Comparison of ENCODE assay signal across 1 cellular context in the genomic region with DNA sequence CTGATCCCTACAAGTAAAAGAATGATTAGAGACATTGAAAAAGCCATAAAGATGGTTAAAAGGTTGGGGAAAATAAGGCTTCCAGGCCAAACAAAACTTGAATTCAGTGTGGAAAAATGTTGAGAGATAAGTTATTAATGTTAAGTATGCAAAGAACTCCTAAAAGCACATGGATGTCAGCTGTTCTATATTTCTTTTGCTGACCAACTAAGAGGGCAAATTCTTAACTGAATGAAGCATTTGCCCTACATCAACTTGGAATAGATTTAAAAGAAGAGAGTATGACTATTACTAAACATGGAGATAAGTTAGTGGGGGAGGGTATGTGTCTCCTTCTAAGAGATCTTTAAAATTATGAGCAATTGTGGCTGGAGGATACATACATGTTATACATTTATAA.
TF ChIP-seq lines count a peak whose summit lies in the region.

No MANE protein-coding gene starts in this region.

TF ChIP-seq in GM23338, 12 proteins besides CTCF, POLR2A, EP300 and RAD21 (continued from another document):
- TF ChIP-seq, protein P1, sequence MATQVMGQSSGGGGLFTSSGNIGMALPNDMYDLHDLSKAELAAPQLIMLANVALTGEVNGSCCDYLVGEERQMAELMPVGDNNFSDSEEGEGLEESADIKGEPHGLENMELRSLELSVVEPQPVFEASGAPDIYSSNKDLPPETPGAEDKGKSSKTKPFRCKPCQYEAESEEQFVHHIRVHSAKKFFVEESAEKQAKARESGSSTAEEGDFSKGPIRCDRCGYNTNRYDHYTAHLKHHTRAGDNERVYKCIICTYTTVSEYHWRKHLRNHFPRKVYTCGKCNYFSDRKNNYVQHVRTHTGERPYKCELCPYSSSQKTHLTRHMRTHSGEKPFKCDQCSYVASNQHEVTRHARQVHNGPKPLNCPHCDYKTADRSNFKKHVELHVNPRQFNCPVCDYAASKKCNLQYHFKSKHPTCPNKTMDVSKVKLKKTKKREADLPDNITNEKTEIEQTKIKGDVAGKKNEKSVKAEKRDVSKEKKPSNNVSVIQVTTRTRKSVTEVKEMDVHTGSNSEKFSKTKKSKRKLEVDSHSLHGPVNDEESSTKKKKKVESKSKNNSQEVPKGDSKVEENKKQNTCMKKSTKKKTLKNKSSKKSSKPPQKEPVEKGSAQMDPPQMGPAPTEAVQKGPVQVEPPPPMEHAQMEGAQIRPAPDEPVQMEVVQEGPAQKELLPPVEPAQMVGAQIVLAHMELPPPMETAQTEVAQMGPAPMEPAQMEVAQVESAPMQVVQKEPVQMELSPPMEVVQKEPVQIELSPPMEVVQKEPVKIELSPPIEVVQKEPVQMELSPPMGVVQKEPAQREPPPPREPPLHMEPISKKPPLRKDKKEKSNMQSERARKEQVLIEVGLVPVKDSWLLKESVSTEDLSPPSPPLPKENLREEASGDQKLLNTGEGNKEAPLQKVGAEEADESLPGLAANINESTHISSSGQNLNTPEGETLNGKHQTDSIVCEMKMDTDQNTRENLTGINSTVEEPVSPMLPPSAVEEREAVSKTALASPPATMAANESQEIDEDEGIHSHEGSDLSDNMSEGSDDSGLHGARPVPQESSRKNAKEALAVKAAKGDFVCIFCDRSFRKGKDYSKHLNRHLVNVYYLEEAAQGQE (IDR thresholded peaks at IDR 0.05; ENCODE audit: unreplicated experiment) = no peak
- no peak for TF ChIP-seq EZH2phosphoT487 (IDR thresholded peaks at IDR 0.05; ENCODE audit: unreplicated experiment)
- no peak for TF ChIP-seq STAT1 (IDR thresholded peaks at IDR 0.05; ENCODE audit: unreplicated experiment)
- no peak for TF ChIP-seq CREB1 (CRISPR knock-in tag; IDR thresholded peaks at IDR 0.05; ENCODE audit: low read depth)
- TF ChIP-seq, protein P2, sequence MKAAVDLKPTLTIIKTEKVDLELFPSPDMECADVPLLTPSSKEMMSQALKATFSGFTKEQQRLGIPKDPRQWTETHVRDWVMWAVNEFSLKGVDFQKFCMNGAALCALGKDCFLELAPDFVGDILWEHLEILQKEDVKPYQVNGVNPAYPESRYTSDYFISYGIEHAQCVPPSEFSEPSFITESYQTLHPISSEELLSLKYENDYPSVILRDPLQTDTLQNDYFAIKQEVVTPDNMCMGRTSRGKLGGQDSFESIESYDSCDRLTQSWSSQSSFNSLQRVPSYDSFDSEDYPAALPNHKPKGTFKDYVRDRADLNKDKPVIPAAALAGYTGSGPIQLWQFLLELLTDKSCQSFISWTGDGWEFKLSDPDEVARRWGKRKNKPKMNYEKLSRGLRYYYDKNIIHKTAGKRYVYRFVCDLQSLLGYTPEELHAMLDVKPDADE (IDR thresholded peaks at IDR 0.05) = no peak
- no peak for TF ChIP-seq NANOG (IDR thresholded peaks at IDR 0.05; ENCODE audit: borderline replicate concordance)
- TF ChIP-seq, protein P3, sequence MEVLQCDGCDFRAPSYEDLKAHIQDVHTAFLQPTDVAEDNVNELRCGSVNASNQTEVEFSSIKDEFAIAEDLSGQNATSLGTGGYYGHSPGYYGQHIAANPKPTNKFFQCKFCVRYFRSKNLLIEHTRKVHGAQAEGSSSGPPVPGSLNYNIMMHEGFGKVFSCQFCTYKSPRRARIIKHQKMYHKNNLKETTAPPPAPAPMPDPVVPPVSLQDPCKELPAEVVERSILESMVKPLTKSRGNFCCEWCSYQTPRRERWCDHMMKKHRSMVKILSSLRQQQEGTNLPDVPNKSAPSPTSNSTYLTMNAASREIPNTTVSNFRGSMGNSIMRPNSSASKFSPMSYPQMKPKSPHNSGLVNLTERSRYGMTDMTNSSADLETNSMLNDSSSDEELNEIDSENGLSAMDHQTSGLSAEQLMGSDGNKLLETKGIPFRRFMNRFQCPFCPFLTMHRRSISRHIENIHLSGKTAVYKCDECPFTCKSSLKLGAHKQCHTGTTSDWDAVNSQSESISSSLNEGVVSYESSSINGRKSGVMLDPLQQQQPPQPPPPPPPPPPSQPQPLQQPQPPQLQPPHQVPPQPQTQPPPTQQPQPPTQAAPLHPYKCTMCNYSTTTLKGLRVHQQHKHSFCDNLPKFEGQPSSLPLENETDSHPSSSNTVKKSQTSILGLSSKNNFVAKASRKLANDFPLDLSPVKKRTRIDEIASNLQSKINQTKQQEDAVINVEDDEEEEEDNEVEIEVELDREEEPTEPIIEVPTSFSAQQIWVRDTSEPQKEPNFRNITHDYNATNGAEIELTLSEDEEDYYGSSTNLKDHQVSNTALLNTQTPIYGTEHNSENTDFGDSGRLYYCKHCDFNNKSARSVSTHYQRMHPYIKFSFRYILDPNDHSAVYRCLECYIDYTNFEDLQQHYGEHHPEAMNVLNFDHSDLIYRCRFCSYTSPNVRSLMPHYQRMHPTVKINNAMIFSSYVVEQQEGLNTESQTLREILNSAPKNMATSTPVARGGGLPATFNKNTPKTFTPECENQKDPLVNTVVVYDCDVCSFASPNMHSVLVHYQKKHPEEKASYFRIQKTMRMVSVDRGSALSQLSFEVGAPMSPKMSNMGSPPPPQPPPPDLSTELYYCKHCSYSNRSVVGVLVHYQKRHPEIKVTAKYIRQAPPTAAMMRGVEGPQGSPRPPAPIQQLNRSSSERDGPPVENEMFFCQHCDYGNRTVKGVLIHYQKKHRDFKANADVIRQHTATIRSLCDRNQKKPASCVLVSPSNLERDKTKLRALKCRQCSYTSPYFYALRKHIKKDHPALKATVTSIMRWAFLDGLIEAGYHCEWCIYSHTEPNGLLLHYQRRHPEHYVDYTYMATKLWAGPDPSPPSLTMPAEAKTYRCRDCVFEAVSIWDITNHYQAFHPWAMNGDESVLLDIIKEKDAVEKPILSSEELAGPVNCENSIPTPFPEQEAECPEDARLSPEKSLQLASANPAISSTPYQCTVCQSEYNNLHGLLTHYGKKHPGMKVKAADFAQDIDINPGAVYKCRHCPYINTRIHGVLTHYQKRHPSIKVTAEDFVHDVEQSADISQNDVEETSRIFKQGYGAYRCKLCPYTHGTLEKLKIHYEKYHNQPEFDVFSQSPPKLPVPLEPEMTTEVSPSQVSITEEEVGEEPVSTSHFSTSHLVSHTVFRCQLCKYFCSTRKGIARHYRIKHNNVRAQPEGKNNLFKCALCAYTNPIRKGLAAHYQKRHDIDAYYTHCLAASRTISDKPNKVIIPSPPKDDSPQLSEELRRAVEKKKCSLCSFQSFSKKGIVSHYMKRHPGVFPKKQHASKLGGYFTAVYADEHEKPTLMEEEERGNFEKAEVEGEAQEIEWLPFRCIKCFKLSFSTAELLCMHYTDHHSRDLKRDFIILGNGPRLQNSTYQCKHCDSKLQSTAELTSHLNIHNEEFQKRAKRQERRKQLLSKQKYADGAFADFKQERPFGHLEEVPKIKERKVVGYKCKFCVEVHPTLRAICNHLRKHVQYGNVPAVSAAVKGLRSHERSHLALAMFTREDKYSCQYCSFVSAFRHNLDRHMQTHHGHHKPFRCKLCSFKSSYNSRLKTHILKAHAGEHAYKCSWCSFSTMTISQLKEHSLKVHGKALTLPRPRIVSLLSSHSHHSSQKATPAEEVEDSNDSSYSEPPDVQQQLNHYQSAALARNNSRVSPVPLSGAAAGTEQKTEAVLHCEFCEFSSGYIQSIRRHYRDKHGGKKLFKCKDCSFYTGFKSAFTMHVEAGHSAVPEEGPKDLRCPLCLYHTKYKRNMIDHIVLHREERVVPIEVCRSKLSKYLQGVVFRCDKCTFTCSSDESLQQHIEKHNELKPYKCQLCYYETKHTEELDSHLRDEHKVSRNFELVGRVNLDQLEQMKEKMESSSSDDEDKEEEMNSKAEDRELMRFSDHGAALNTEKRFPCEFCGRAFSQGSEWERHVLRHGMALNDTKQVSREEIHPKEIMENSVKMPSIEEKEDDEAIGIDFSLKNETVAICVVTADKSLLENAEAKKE (CRISPR knock-in tag; IDR thresholded peaks at IDR 0.05) = no peak
- TF ChIP-seq ZNF331 (CRISPR knock-in tag; IDR thresholded peaks at IDR 0.05; ENCODE audit: low read depth) = no peak
- TF ChIP-seq EZH2 (IDR thresholded peaks at IDR 0.05; ENCODE audit: low read depth, unreplicated experiment) = no peak
- no peak for TF ChIP-seq POLR2AphosphoS5 (IDR thresholded peaks at IDR 0.05; ENCODE audit: low read depth)
- no peak for TF ChIP-seq JUNB (IDR thresholded peaks at IDR 0.05; ENCODE audit: unreplicated experiment)
